ENCODE assay signal across 12 cellular contexts in the genomic region with DNA sequence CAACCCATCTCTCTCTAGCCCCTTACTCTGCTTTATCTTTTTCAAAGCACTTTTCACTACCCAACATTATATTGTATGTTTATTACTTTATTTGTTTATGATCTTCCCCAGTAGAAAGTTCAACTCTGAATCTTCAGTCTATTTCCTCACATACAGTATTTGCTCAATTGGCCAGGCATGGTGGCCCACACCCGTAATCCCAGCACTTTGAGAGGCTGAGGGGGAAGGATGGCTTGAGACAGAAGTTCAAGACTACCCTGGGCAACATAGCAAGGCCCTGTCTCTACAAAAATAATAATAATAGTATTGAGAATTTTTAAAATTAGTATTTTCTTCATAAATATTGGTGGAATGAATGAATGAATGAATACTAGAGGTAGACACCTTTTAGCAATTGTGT. TPM values are rescaled to one million over a fixed set of nuclear protein-coding genes. Genes with fewer than 3 reads are reported as not detected.
DNase-seq lines count a peak whose midpoint lies in the region; ATAC-seq and TF ChIP-seq lines count a peak whose summit lies in the region.
"Had no signal": no experiment of that assay in that cellular context is flagged by ENCODE, and none has a peak within 500 bp of the region (broad histone marks: within the 10 kb centered on the region; RNA-seq: fewer than 3 reads in every experiment).

No MANE protein-coding gene starts in this region.

- H3K27ac Mint-ChIP-seq in activated T-cell treated with anti-CD3 and anti-CD28 coated beads, Interleukin-2, amount 50 U/mL, for 24 hours: no peak overlapping the region

- WGBS in gastroesophageal sphincter (ENCODE audit: low coverage in 1 of 2), 2 donors: 78 to 100% methylated on average over 1 of the region's 1 CpG

- H3K4me2 ChIP-seq in skeletal muscle satellite cell (ENCODE audit: low read length): peak overlapping the region; percentile 95

- H3K4me3 ChIP-seq in SJSA1 (peak overlapping the region; percentile 73), epithelial cell of esophagus (ENCODE audit: low read length) (peak overlapping the region; percentile 76), skeletal muscle satellite cell (ENCODE audit: low read length) (no peak overlapping the region), gastroesophageal sphincter (no peak overlapping the region)

- H3K27ac ChIP-seq in SJSA1: peak overlapping the region; percentile 96
- no peak overlapping the region for H3K27ac ChIP-seq in gastroesophageal sphincter

- H3K36me3 ChIP-seq in SJSA1: peaks cover 30% of the 10 kb centered on the region
- no peaks in the 10 kb centered on the region for H3K36me3 ChIP-seq in skeletal muscle satellite cell (ENCODE audit: insufficient read depth, low read length)
- H3K36me3 ChIP-seq in gastroesophageal sphincter: no peaks in the 10 kb centered on the region
- H3K36me3 ChIP-seq: sigmoid colon had no signal

- no peak overlapping the region for H3K9ac ChIP-seq in skeletal muscle satellite cell (ENCODE audit: low read depth, low read length)

- no peaks in the 10 kb centered on the region for H3K9me3 Mint-ChIP-seq in activated T-cell treated with anti-CD3 and anti-CD28 coated beads, Interleukin-2, amount 50 U/mL, for 24 hours

- H3K27me3 ChIP-seq in SJSA1 (replicated peaks) (no peaks in the 10 kb centered on the region), skeletal muscle satellite cell (ENCODE audit: control insufficient read depth, insufficient read depth, low read length) (no peaks in the 10 kb centered on the region), gastroesophageal sphincter (no peaks in the 10 kb centered on the region)
- H3K27me3 ChIP-seq: sigmoid colon had no signal

- H3K9me3 ChIP-seq in SJSA1 (replicated peaks): no peaks in the 10 kb centered on the region; the same call in 1 of the 2 replicates
- H3K9me3 ChIP-seq in skeletal muscle satellite cell (replicated peaks; ENCODE audit: low read length): no peaks in the 10 kb centered on the region
- H3K9me3 ChIP-seq in gastroesophageal sphincter: no peaks in the 10 kb centered on the region

- DNase-seq in activated T-cell treated with anti-CD3 and anti-CD28 coated beads, Interleukin-2, amount 50 U/mL, for 24 hours: no peak
- DNase-seq in activated T-cell treated with anti-CD3 and anti-CD28 coated beads, Interleukin-2, amount 50 U/mL, for 1 hour: no peak
- no peak for DNase-seq in SJSA1 (ENCODE audit: low read depth in 1 of 2, low spot score in 2 of 2)
- no peak for DNase-seq in epithelial cell of esophagus (ENCODE audit: low read depth)
- DNase-seq: aorta, NCI-H1048, NCI-H510A treated with DMSO at 0.1 percent for 48 hours, sigmoid colon had no signal

- ATAC-seq in gastroesophageal sphincter: no peak
- ATAC-seq in HG03460 (IDR thresholded peaks at IDR 0.05; ENCODE audit: unreplicated experiment): no peak
- no peak for ATAC-seq in HG03139 (IDR thresholded peaks at IDR 0.05; ENCODE audit: unreplicated experiment)

- TF ChIP-seq POLR2A in gastroesophageal sphincter (IDR thresholded peaks at IDR 0.05): no peak

- H3K4me1 ChIP-seq in SJSA1 (replicated peaks): peaks cover 60% of the 10 kb centered on the region
- H3K4me1 ChIP-seq in skeletal muscle satellite cell (ENCODE audit: control insufficient read depth, insufficient read depth, low read length): peaks cover 53% of the 10 kb centered on the region
- H3K4me1 ChIP-seq in gastroesophageal sphincter: peaks cover 0 to 31% (median 10%) of the 10 kb centered on the region in 3 donors

- H3K36me3 Mint-ChIP-seq in activated T-cell treated with anti-CD3 and anti-CD28 coated beads, Interleukin-2, amount 50 U/mL, for 24 hours (ENCODE audit: low read depth): peaks cover 15% of the 10 kb centered on the region

- H3K4me1 Mint-ChIP-seq in activated T-cell treated with anti-CD3 and anti-CD28 coated beads, Interleukin-2, amount 50 U/mL, for 24 hours (ENCODE audit: low read depth): peaks cover 47% of the 10 kb centered on the region

- H3K27me3 Mint-ChIP-seq in activated T-cell treated with anti-CD3 and anti-CD28 coated beads, Interleukin-2, amount 50 U/mL, for 24 hours: no peaks in the 10 kb centered on the region

- peak overlapping the region; percentile 85 for H3K4me3 Mint-ChIP-seq in activated T-cell treated with anti-CD3 and anti-CD28 coated beads, Interleukin-2, amount 50 U/mL, for 24 hours

- no peak for TF ChIP-seq CTCF in epithelial cell of esophagus (IDR thresholded peaks at IDR 0.05; ENCODE audit: insufficient read depth, low read depth, low read length, missing control alignments)
- TF ChIP-seq CTCF in gastroesophageal sphincter (IDR thresholded peaks at IDR 0.05): no peak

- TF ChIP-seq EP300 in gastroesophageal sphincter (IDR thresholded peaks at IDR 0.05): no peak

RNA-seq across cellular contexts. Expression of a gene that starts 1.2 kb away (rescaled TPM):
- 16.5 and 17.5 TPM in 2 replicates for total RNA-seq in SJSA1 (2014; rRNA removed; shearing (Covaris generic))
- 3.5 and 3.8 TPM in 2 replicates for total RNA-seq in skeletal muscle satellite cell (2012; rRNA removed)
- 1 to 10 TPM; 2.2 to 7.6 (median 6.1) TPM for total RNA-seq in gastroesophageal sphincter

RNA-seq across cellular contexts. Expression of a gene that starts 3.2 kb away (rescaled TPM):
- total RNA-seq in SJSA1 (2014; rRNA removed; shearing (Covaris generic)): 25.6 and 44.2 TPM in 2 replicates
- total RNA-seq in skeletal muscle satellite cell (2012; rRNA removed): 13.7 and 18.3 TPM in 2 replicates
- 10 to 100 TPM; 22.3 to 45.7 (median 35.6) TPM for total RNA-seq in gastroesophageal sphincter

Comparison
In these comparisons a context has a peak if more than half of its experiments do, and no peak if none do; other contexts are left out.
1. H3K4me3 ChIP-seq: peak in SJSA1 (single experiment) and epithelial cell of esophagus (single experiment); none in skeletal muscle satellite cell (single experiment) and gastroesophageal sphincter (0 of 2).